In genomic region chr20:54043044-54043967, GRCh38 we compare ENCODE assay signal across 13 cellular contexts.
A peak's percentile ranks its signal among the peaks of the same experiment; 100 is the strongest.
DNase-seq lines count a peak whose midpoint lies in the region; ATAC-seq, FAIRE-seq and TF ChIP-seq lines count a peak whose summit lies in the region.
"Had no signal": no experiment of that assay in that cellular context is flagged by ENCODE, and none has a peak within 500 bp of the region (broad histone marks: within the 10 kb centered on the region; RNA-seq: fewer than 3 reads in every experiment).

No MANE protein-coding gene starts in this region.

- in situ Hi-C loops in brain microvascular endothelial cell (cut with HindIII; ENCODE audit: low pct_ligation_motif_present, low sequenced_read_pairs): no loop called here

- ATAC-seq in HG02623 (IDR thresholded peaks at IDR 0.05; ENCODE audit: unreplicated experiment): no peak

- peak; percentile 51 for FAIRE-seq in HTR-8/SVneo (lab: Jason Lieb, UNC)
- FAIRE-seq: TTC549 had no signal

- no peak for TF ChIP-seq CTCF in brain microvascular endothelial cell (IDR thresholded peaks at IDR 0.05; ENCODE audit: low read depth, low read length, missing control alignments)

- TF ChIP-seq POLR2A in erythroblast (IDR thresholded peaks at IDR 0.05; ENCODE audit: low read length): no peak

- H3K27ac ChIP-seq in brain microvascular endothelial cell: no peak overlapping the region
- H3K27ac ChIP-seq: neutrophil had no signal

- DNase-seq in stimulated activated CD4-positive, alpha-beta T cell treated with anti-CD3 and anti-CD28 coated beads, Interleukin-1b, Interleukin-23, amount 100 ng/mL, for 48 hours: peak; percentile 3
- DNase-seq in stimulated activated CD4-positive, alpha-beta T cell treated with anti-CD3 and anti-CD28 coated beads, Interleukin-2, amount 100 ng/mL, for 48 hours: no peak
- DNase-seq in HTR-8/SVneo (ENCODE audit: insufficient read length, low spot score) (no peak), erythroblast (lab: John Stamatoyannopoulos, UW) (peak; percentile 78 to 88), brain microvascular endothelial cell (no peak), EL (no peak)
- no peak for DNase-seq in effector CD8-positive, alpha-beta T cell (lab: John Stamatoyannopoulos, UW)
- DNase-seq: effector CD4-positive, alpha-beta T cell; NCI-H1436; substantia nigra had no signal

- H3K27me3 ChIP-seq in brain microvascular endothelial cell (replicated peaks): no peaks in the 10 kb centered on the region

- H3K36me3 ChIP-seq in brain microvascular endothelial cell (replicated peaks): no peaks in the 10 kb centered on the region
- H3K36me3 ChIP-seq: neutrophil had no signal

- H3K4me3 ChIP-seq in brain microvascular endothelial cell (ENCODE audit: low read depth, low read length): no peak overlapping the region

Comparison
In these comparisons a context has a peak if more than half of its experiments do, and no peak if none do; other contexts are left out.
1. DNase-seq: peak in stimulated activated CD4-positive, alpha-beta T cell treated with anti-CD3 and anti-CD28 coated beads, Interleukin-1b, Interleukin-23, amount 100 ng/mL, for 48 hours (single experiment) and erythroblast (2 of 2); none in stimulated activated CD4-positive, alpha-beta T cell treated with anti-CD3 and anti-CD28 coated beads, Interleukin-2, amount 100 ng/mL, for 48 hours (0 of 2), HTR-8/SVneo (single experiment), brain microvascular endothelial cell (single experiment), effector CD8-positive, alpha-beta T cell (single experiment) and EL (single experiment).